ENCODE assay signal across 8 cellular contexts in genomic region chr17:44775136-44775837, GRCh38. TPM values are rescaled to one million over a fixed set of nuclear protein-coding genes. Genes with fewer than 3 reads are reported as not detected.
DNase-seq lines count a peak whose midpoint lies in the region; ATAC-seq, FAIRE-seq and TF ChIP-seq lines count a peak whose summit lies in the region.

No MANE protein-coding gene starts in this region.

- H3K27ac Mint-ChIP-seq in activated CD4-positive, alpha-beta T cell treated with anti-CD3 and anti-CD28 coated beads for 36 hours: no peak overlapping the region

- no peaks in the 10 kb centered on the region for H3K9me3 Mint-ChIP-seq in activated CD4-positive, alpha-beta T cell treated with anti-CD3 and anti-CD28 coated beads for 36 hours (ENCODE audit: low read depth)

- FAIRE-seq in HepG2 (lab: Jason Lieb, UNC): peak; percentile 99

- H3K27me3 ChIP-seq in colonic mucosa: no peaks in the 10 kb centered on the region
- H3K27me3 ChIP-seq in HepG2 (ENCODE audit: control insufficient read depth in 1 of 2, insufficient read depth in 2 of 2, low read length in 2 of 2): peaks cover 11 to 51% of the 10 kb centered on the region in 2 experiments; a peak in 4 of 5 replicates

- H3K27me3 Mint-ChIP-seq in activated CD4-positive, alpha-beta T cell treated with anti-CD3 and anti-CD28 coated beads for 36 hours: no peaks in the 10 kb centered on the region

- WGBS in HepG2 (ENCODE audit: low lambda C conversion rate): 3% methylated on average over 20 of the region's 50 CpGs

- peak; percentile 92 for ATAC-seq in GM19025 (IDR thresholded peaks at IDR 0.05; ENCODE audit: low read depth, unreplicated experiment)
- ATAC-seq in HG03280 (IDR thresholded peaks at IDR 0.05; ENCODE audit: unreplicated experiment): peak; percentile 89
- ATAC-seq in activated CD4-positive, alpha-beta T cell treated with anti-CD3 and anti-CD28 coated beads for 36 hours: peak; percentile 97
- ATAC-seq in HepG2: peak; percentile 90

- H3K9ac ChIP-seq in colonic mucosa (ENCODE audit: low read depth in 2 of 2, low read length in 2 of 2): peak overlapping the region; percentile 47 to 63
- H3K9ac ChIP-seq in HepG2 (ENCODE audit: insufficient read depth, low read depth, low read length): peak overlapping the region; percentile 3; the same call in 1 of the 2 replicates

- no peak for TF ChIP-seq CTCF in colonic mucosa (IDR thresholded peaks at IDR 0.05)
- TF ChIP-seq CTCF in HepG2 (CRISPR knock-in tag; IDR thresholded peaks at IDR 0.05): no peak; the same call in 1 of the 2 replicates

- DNase-seq in AG20443 (ENCODE audit: low spot score): peak; percentile 99
- peak; percentile 5 for DNase-seq in NCI-H446 treated with DMSO at 0.1 percent for 48 hours (lab: John Stamatoyannopoulos, UW)
- no peak for DNase-seq in activated CD4-positive, alpha-beta T cell treated with anti-CD3 and anti-CD28 coated beads for 36 hours
- peak; percentile 99 for DNase-seq in colonic mucosa
- DNase-seq in HepG2 (ENCODE audit: low spot score): peak; percentile 98
- DNase-seq in stimulated activated CD4-positive, alpha-beta T cell treated with anti-CD3 and anti-CD28 coated beads, Interleukin-2, amount 100 ng/mL, for 4 hours (ENCODE audit: low read depth): peak; percentile 97

- peaks cover 7% of the 10 kb centered on the region for H3K4me1 Mint-ChIP-seq in activated CD4-positive, alpha-beta T cell treated with anti-CD3 and anti-CD28 coated beads for 36 hours

- no peaks in the 10 kb centered on the region for H3K9me3 ChIP-seq in colonic mucosa
- no peaks in the 10 kb centered on the region for H3K9me3 ChIP-seq in HepG2 (ENCODE audit: low read length)

- intact Hi-C loops in activated CD4-positive, alpha-beta T cell treated with anti-CD3 and anti-CD28 coated beads for 36 hours (cut with DNase I, micrococcal nuclease): loop anchor here (1.0 to 10.0 kb wide), 19 partner anchors 52 to 998 kb away; partner anchors contain the start of genes EFTUD2 (in 2 of the 2), PLCD3 (in 2 of the 2), ACBD4 (in 1 of the 2) and C1QL1 (in 1 of the 2)
- intact Hi-C loops in colonic mucosa (cut with DNase I) (loop anchor here (10.0 kb wide), 1 partner anchor 250 kb away; no protein-coding TSS in a partner anchor), HepG2 (cut with micrococcal nuclease; ENCODE audit: unreplicated experiment) (loop anchor here (1.0 to 5.0 kb wide), 2 partner anchors 90 to 247 kb away; no protein-coding TSS in a partner anchor)

- no peaks in the 10 kb centered on the region for H3K79me2 ChIP-seq in HepG2 (ENCODE audit: insufficient read depth, low read length)

- TF ChIP-seq EP300 in HepG2 (IDR thresholded peaks at IDR 0.05; ENCODE audit: low read depth in 2 of 2, low read length in 2 of 2) (no peak), HepG2 (CRISPR knock-in tag; IDR thresholded peaks at IDR 0.05; ENCODE audit: borderline replicate concordance) (no peak)

- H3K4me2 ChIP-seq in HepG2 (ENCODE audit: low read depth, low read length): peak overlapping the region; percentile 97

- no peak for TF ChIP-seq RAD21 in HepG2 (CRISPR knock-in tag; IDR thresholded peaks at IDR 0.05)

- H3K36me3 ChIP-seq in colonic mucosa (no peaks in the 10 kb centered on the region), HepG2 (replicated peaks in 1 of 2; ENCODE audit: control insufficient read depth in 1 of 2, insufficient read depth in 2 of 2, low read length in 2 of 2) (no peaks in the 10 kb centered on the region)

- peak overlapping the region; percentile 49 for H3K4me3 ChIP-seq in colonic mucosa
- H3K4me3 ChIP-seq in HepG2 (replicated peaks in 1 of 3; ENCODE audit: insufficient read depth in 1 of 3, low read depth in 2 of 3, low read length in 3 of 3): peak overlapping the region; percentile 55 to 75 (median 56)

- TF ChIP-seq POLR2A in HepG2 (IDR thresholded peaks at IDR 0.05; ENCODE audit: insufficient read depth in 1 of 2, low read depth in 2 of 2, low read length in 2 of 2): peak; percentile 51 to 78; a peak in 2 of 4 replicates

- no peaks in the 10 kb centered on the region for H3K4me1 ChIP-seq in colonic mucosa
- peaks cover 43% of the 10 kb centered on the region for H3K4me1 ChIP-seq in HepG2 (ENCODE audit: insufficient read depth, low read length)

- in situ Hi-C loops in HepG2 (cut with HindIII; ENCODE audit: extremely low pct_ligation_motif_present, low pct_unique_long_range_greater_than_20kb): loop anchor here (5.0 to 25.0 kb wide), 2 partner anchors 92 to 237 kb away; no protein-coding TSS in a partner anchor

- peak overlapping the region; percentile 77 for H3K4me3 Mint-ChIP-seq in activated CD4-positive, alpha-beta T cell treated with anti-CD3 and anti-CD28 coated beads for 36 hours

- H3K27ac ChIP-seq in colonic mucosa (no peak overlapping the region), HepG2 (ENCODE audit: extremely low read length, insufficient read depth, low read length) (peak overlapping the region; percentile 28)

- CTCF ChIA-PET in activated CD4-positive, alpha-beta T cell treated with anti-CD3 and anti-CD28 coated beads for 36 hours (lab: Charles Lee): interaction anchor here (0.5 to 5.0 kb wide), 23 partner anchors 9 to 286 kb away, joined by 3 to 36 read pairs (median 4); partner anchors contain the start of genes HIGD1B, MEIOC and NMT1
- CTCF ChIA-PET in HepG2 (lab: Yijun Ruan, JAX; ENCODE audit: low intra/inter-chr PET ratio, low total read pairs): interaction anchor here (0.7 to 3.1 kb wide), 5 partner anchors 89 to 244 kb away, joined by 3 to 66 read pairs (median 4); no protein-coding TSS in a partner anchor

- BruUV-seq in HepG2 (replicated peaks; lab: Mats Ljungman, UMichigan): no TSS peak

- POLR2A ChIA-PET in activated CD4-positive, alpha-beta T cell treated with anti-CD3 and anti-CD28 coated beads for 36 hours (lab: Charles Lee): interaction anchor here (0.7 to 1.5 kb wide), 3 partner anchors 56 to 429 kb away, joined by 3 to 4 read pairs (median 3); no protein-coding TSS in a partner anchor
- POLR2A ChIA-PET in HepG2 (lab: Yijun Ruan, JAX): interaction anchor here (0.6 to 1.3 kb wide), 10 partner anchors 18 to 751 kb away, joined by 3 to 11 read pairs (median 4); partner anchors contain the start of genes DBF4B, EFTUD2, HEXIM2 and NMT1

- H3K36me3 Mint-ChIP-seq in activated CD4-positive, alpha-beta T cell treated with anti-CD3 and anti-CD28 coated beads for 36 hours (ENCODE audit: low read depth): no peaks in the 10 kb centered on the region

- H2AFZ ChIP-seq in HepG2 (ENCODE audit: low read length): no peak overlapping the region

- no peaks in the 10 kb centered on the region for H4K20me1 ChIP-seq in HepG2 (ENCODE audit: insufficient read depth, low read length)

RNA-seq across cellular contexts. Expression of gene ADAM11, which starts 16.5 kb away (rescaled TPM):
- under 1 TPM; 0.19 to 0.55 TPM for total RNA-seq in activated CD4-positive, alpha-beta T cell treated with anti-CD3 and anti-CD28 coated beads for 36 hours
- total RNA-seq in colonic mucosa: under 1 TPM; 0.42 TPM
- total RNA-seq in HepG2 (2016; rRNA removed; fragmentation: Illumina TruSeq; extraction: Trizol): 0.44 and 0.91 TPM in 2 replicates
- 0.18 and 0.40 TPM in 2 replicates for total RNA-seq in HepG2 (2016; cell fraction: cytosol; rRNA removed; fragmentation: Illumina TruSeq; extraction: Trizol; ENCODE audit: low read depth)
- total RNA-seq in HepG2 (2016; cell fraction: insoluble cytoplasmic fraction; rRNA removed; fragmentation: Illumina TruSeq; extraction: Trizol): 0.40 and 0.76 TPM in 2 replicates
- total RNA-seq in HepG2 (2016; cell fraction: membrane; rRNA removed; fragmentation: Illumina TruSeq; extraction: Trizol): 0.59 TPM in 2 replicates
- 1.4 and 1.8 TPM in 2 replicates for total RNA-seq in HepG2 (2016; cell fraction: nucleus; rRNA removed; fragmentation: Illumina TruSeq; extraction: Trizol)
- 0.33 and 0.38 TPM in 2 replicates for polyA plus RNA-seq in HepG2 (2011; rRNA removed)
- polyA plus RNA-seq in HepG2 (2011; cell fraction: cytosol; rRNA removed): 0.09 and 0.34 TPM in 2 replicates
- 2.0 and 2.2 TPM in 2 replicates for polyA plus RNA-seq in HepG2 (2011; cell fraction: nucleus; rRNA removed)
- 0.19 and 0.40 TPM in 2 replicates for polyA plus RNA-seq in HepG2 (2012)
- polyA plus RNA-seq in HepG2 (2016; cell fraction: cytosol; fragmentation: Illumina TruSeq; extraction: Trizol; ENCODE audit: low read depth): 0.17 and 0.23 TPM in 2 replicates
- polyA plus RNA-seq in HepG2 (2016; cell fraction: insoluble cytoplasmic fraction; fragmentation: Illumina TruSeq; extraction: Trizol; ENCODE audit: low read depth): 0.50 and 0.58 TPM in 2 replicates
- 0.31 and 0.34 TPM in 2 replicates for polyA plus RNA-seq in HepG2 (2016; cell fraction: membrane; fragmentation: Illumina TruSeq; extraction: Trizol; ENCODE audit: low read depth)
- polyA plus RNA-seq in HepG2 (2016; cell fraction: nucleus; fragmentation: Illumina TruSeq; extraction: Trizol; ENCODE audit: insufficient read depth, low read depth): 2.2 and 3.0 TPM in 2 replicates
- 2.1 and 2.5 TPM in 2 replicates for polyA minus RNA-seq in HepG2 (2011; rRNA and poly(A)+ RNA removed; ENCODE audit: low replicate concordance)
- 0.18 and 0.69 TPM in 2 replicates for polyA minus RNA-seq in HepG2 (2011; cell fraction: cytosol; rRNA and poly(A)+ RNA removed)
- polyA minus RNA-seq in HepG2 (2011; cell fraction: nucleus; rRNA and poly(A)+ RNA removed): 0.87 and 0.90 TPM in 2 replicates

RNA-seq across cellular contexts. Expression of gene GJC1, which starts 54.8 kb away (rescaled TPM):
- total RNA-seq in activated CD4-positive, alpha-beta T cell treated with anti-CD3 and anti-CD28 coated beads for 36 hours: 1 to 10 TPM; 3.3 to 3.7 TPM
- 1 to 10 TPM; 1.1 to 8.2 TPM for total RNA-seq in colonic mucosa
- total RNA-seq in HepG2 (2016; rRNA removed; fragmentation: Illumina TruSeq; extraction: Trizol): 1.7 and 2.0 TPM in 2 replicates
- total RNA-seq in HepG2 (2016; cell fraction: cytosol; rRNA removed; fragmentation: Illumina TruSeq; extraction: Trizol; ENCODE audit: low read depth): 0.35 and 0.40 TPM in 2 replicates
- total RNA-seq in HepG2 (2016; cell fraction: insoluble cytoplasmic fraction; rRNA removed; fragmentation: Illumina TruSeq; extraction: Trizol): 1.9 and 2.5 TPM in 2 replicates
- 0.83 and 1.2 TPM in 2 replicates for total RNA-seq in HepG2 (2016; cell fraction: membrane; rRNA removed; fragmentation: Illumina TruSeq; extraction: Trizol)
- 1.6 and 2.1 TPM in 2 replicates for total RNA-seq in HepG2 (2016; cell fraction: nucleus; rRNA removed; fragmentation: Illumina TruSeq; extraction: Trizol)
- polyA plus RNA-seq in HepG2 (2011; rRNA removed): 1.2 and 1.7 TPM in 2 replicates
- polyA plus RNA-seq in HepG2 (2011; cell fraction: cytosol; rRNA removed): 1.0 and 1.6 TPM in 2 replicates
- 0.81 and 1.1 TPM in 2 replicates for polyA plus RNA-seq in HepG2 (2011; cell fraction: nucleus; rRNA removed)
- polyA plus RNA-seq in HepG2 (2012): 2.4 and 2.6 TPM in 2 replicates
- polyA plus RNA-seq in HepG2 (2016; cell fraction: cytosol; fragmentation: Illumina TruSeq; extraction: Trizol; ENCODE audit: low read depth): 0.18 and 0.34 TPM in 2 replicates
- 1.9 and 2.0 TPM in 2 replicates for polyA plus RNA-seq in HepG2 (2016; cell fraction: insoluble cytoplasmic fraction; fragmentation: Illumina TruSeq; extraction: Trizol; ENCODE audit: low read depth)
- polyA plus RNA-seq in HepG2 (2016; cell fraction: membrane; fragmentation: Illumina TruSeq; extraction: Trizol; ENCODE audit: low read depth): 0.55 TPM in 2 replicates
- polyA plus RNA-seq in HepG2 (2016; cell fraction: nucleus; fragmentation: Illumina TruSeq; extraction: Trizol; ENCODE audit: insufficient read depth, low read depth): 2.2 and 3.5 TPM in 2 replicates
- 2.4 and 13.8 TPM in 2 replicates for polyA minus RNA-seq in HepG2 (2011; rRNA and poly(A)+ RNA removed; ENCODE audit: low replicate concordance)
- polyA minus RNA-seq in HepG2 (2011; cell fraction: cytosol; rRNA and poly(A)+ RNA removed): 1.7 and 2.3 TPM in 2 replicates
- polyA minus RNA-seq in HepG2 (2011; cell fraction: nucleus; rRNA and poly(A)+ RNA removed): 1.1 and 1.3 TPM in 2 replicates
